In genomic region chr11:131750152-131750551, GRCh38 we compare ENCODE assay signal across 1 cellular context.
TF ChIP-seq lines count a peak whose summit lies in the region.

No MANE protein-coding gene starts in this region.

TF ChIP-seq in SK-N-SH treated with all-trans-retinoic acid at 6 μM for 48 hours, 23 proteins besides CTCF, POLR2A, EP300 and RAD21 (continued from another document):
- TF ChIP-seq OSR1 (CRISPR knock-in tag; IDR thresholded peaks at IDR 0.05) (no peak), ZNF70 (CRISPR knock-in tag; IDR thresholded peaks at IDR 0.05) (no peak), TOX (CRISPR knock-in tag; IDR thresholded peaks at IDR 0.05; ENCODE audit: borderline replicate concordance) (no peak), GLIS3 (CRISPR knock-in tag; IDR thresholded peaks at IDR 0.05) (no peak)
